8 cellular contexts compared by ENCODE assay signal in the genomic region with DNA sequence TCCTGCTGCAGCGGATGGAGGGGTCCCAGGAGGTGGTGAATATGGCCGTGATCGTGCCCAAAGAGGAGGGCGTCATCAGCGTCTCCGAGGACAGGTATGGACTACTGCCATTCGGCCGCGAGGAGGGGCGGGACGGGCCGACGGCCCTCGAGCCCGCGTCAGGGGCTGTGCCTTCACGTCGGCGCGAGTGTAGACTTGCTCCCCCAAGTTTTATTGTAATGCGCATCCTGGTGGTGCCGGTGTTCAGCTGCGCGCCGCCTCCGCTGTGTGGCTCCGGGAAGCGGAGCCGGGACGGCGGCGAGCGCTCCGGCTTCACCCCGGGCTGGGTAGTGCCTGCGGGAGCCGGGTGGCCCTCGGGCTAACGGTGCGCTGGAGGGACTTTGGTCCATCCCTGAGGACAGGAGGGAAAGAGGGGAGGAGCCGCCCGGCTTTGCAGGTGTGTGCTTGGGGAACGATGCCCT. TPM values are rescaled to one million over a fixed set of nuclear protein-coding genes. Genes with fewer than 3 reads are reported as not detected.
A peak's percentile ranks its signal among the peaks of the same experiment; 100 is the strongest.
DNase-seq lines count a peak whose midpoint lies in the region; ATAC-seq lines count a peak whose summit lies in the region.

No MANE protein-coding gene starts in this region.

- no peaks in the 10 kb centered on the region for H3K9me3 Mint-ChIP-seq in activated CD4-positive, alpha-beta T cell treated with anti-CD3 and anti-CD28 coated beads, Interleukin-2, amount 10 ng/mL, durations not matched to agents 7 days and 5 days

- H3K27ac Mint-ChIP-seq in activated CD4-positive, alpha-beta T cell treated with anti-CD3 and anti-CD28 coated beads, Interleukin-2, amount 10 ng/mL, durations not matched to agents 7 days and 5 days, result peak overlapping the region; percentile 98

- DNase-seq in NCI-H1694 treated with DMSO at 0.1 percent for 48 hours (lab: John Stamatoyannopoulos, UW) (peak; percentile 20), NCI-H1694 (lab: John Stamatoyannopoulos, UW) (no peak), NCI-H1105 treated with DMSO at 0.1 percent for 48 hours (lab: John Stamatoyannopoulos, UW) (peak; percentile 43), ecto neural progenitor cell (ENCODE audit: low spot score) (peak; percentile 79), lung microvascular endothelial cell (ENCODE audit: low read depth in 2 of 2) (peak; percentile 66 to 67)
- peak; percentile 82 for DNase-seq in activated CD4-positive, alpha-beta T cell treated with anti-CD3 and anti-CD28 coated beads, Interleukin-2, amount 10 ng/mL, durations not matched to agents 7 days and 5 days
- DNase-seq in stimulated activated CD8-positive, alpha-beta memory T cell treated with anti-CD3 and anti-CD28 coated beads, Interleukin-12 subunit alpha, Interleukin-12 subunit beta, amount 100 ng/mL, for 4 hours (ENCODE audit: low read depth), result peak; percentile 43

- peak; percentile 25 for ATAC-seq in HG02610 (IDR thresholded peaks at IDR 0.05; ENCODE audit: unreplicated experiment)

- peaks cover 6% of the 10 kb centered on the region for H3K36me3 Mint-ChIP-seq in activated CD4-positive, alpha-beta T cell treated with anti-CD3 and anti-CD28 coated beads, Interleukin-2, amount 10 ng/mL, durations not matched to agents 7 days and 5 days (ENCODE audit: low read depth)

- H3K4me3 Mint-ChIP-seq in activated CD4-positive, alpha-beta T cell treated with anti-CD3 and anti-CD28 coated beads, Interleukin-2, amount 10 ng/mL, durations not matched to agents 7 days and 5 days, result peak overlapping the region; percentile 91

- POLR2A ChIA-PET in activated CD4-positive, alpha-beta T cell treated with anti-CD3 and anti-CD28 coated beads, Interleukin-2, amount 10 ng/mL, durations not matched to agents 7 days and 5 days (lab: Charles Lee), result interaction anchor here (1.0 kb wide), 1 partner anchor 131 kb away, joined by 6 read pairs; no protein-coding TSS in a partner anchor

- H3K27me3 Mint-ChIP-seq in activated CD4-positive, alpha-beta T cell treated with anti-CD3 and anti-CD28 coated beads, Interleukin-2, amount 10 ng/mL, durations not matched to agents 7 days and 5 days, result peaks cover 3% of the 10 kb centered on the region

- CTCF ChIA-PET in activated CD4-positive, alpha-beta T cell treated with anti-CD3 and anti-CD28 coated beads, Interleukin-2, amount 10 ng/mL, durations not matched to agents 7 days and 5 days (lab: Charles Lee), result interaction anchor here (1.3 to 1.7 kb wide), 3 partner anchors 10 to 226 kb away, joined by 3 to 4 read pairs (median 3); no protein-coding TSS in a partner anchor

- peaks cover 35% of the 10 kb centered on the region for H3K4me1 Mint-ChIP-seq in activated CD4-positive, alpha-beta T cell treated with anti-CD3 and anti-CD28 coated beads, Interleukin-2, amount 10 ng/mL, durations not matched to agents 7 days and 5 days

RNA-seq across cellular contexts. Expression of gene WDFY2, which starts 0.5 kb away (rescaled TPM):
- 10 to 100 TPM; 10.9 to 12.6 TPM for total RNA-seq in activated CD4-positive, alpha-beta T cell treated with anti-CD3 and anti-CD28 coated beads, Interleukin-2, amount 10 ng/mL, durations not matched to agents 7 days and 5 days
- total RNA-seq in lung microvascular endothelial cell, result 2.6 and 4.4 TPM in 2 replicates
